Comparison of ENCODE assay signal across 8 cellular contexts in genomic region chr11:63738720-63739360, GRCh38. TPM values are rescaled to one million over a fixed set of nuclear protein-coding genes. Genes with fewer than 3 reads are reported as not detected.
DNase-seq lines count a peak whose midpoint lies in the region; ATAC-seq and TF ChIP-seq lines count a peak whose summit lies in the region.

No MANE protein-coding gene starts in this region.

- TF ChIP-seq RAD21 in IMR-90 (IDR thresholded peaks at IDR 0.05; ENCODE audit: low read length): peak; percentile 79

- no peaks in the 10 kb centered on the region for H3K27me3 Mint-ChIP-seq in activated T-cell treated with anti-CD3 and anti-CD28 coated beads, Interleukin-2, amount 50 U/mL, for 24 hours

- H3K27ac ChIP-seq in IMR-90 (ENCODE audit: insufficient read depth, low read length): no peak overlapping the region
- no peak overlapping the region for H3K27ac ChIP-seq in PC-3 (ENCODE audit: low read length)
- H3K27ac ChIP-seq in osteoblast (ENCODE audit: low read depth, low read length): no peak overlapping the region
- H3K27ac ChIP-seq in tibial artery: peak overlapping the region in 1 of 2 donors; percentile 10

- H2BK120ac ChIP-seq in IMR-90 (ENCODE audit: low read depth, low read length): no peak overlapping the region

- no peaks in the 10 kb centered on the region for H3K9me2 ChIP-seq in PC-3 (replicated peaks; ENCODE audit: low read length)

- DNase-seq in COR-L47 (lab: John Stamatoyannopoulos, UW) (peak; percentile 31), IMR-90 (peak; percentile 84), PC-3 (peak; percentile 96), fibroblast of mammary gland (ENCODE audit: low read depth) (peak; percentile 85), osteoblast (ENCODE audit: insufficient read length, low spot score, missing footprints) (peak; percentile 47), tibial artery (peak; percentile 76 to 92)
- DNase-seq in activated T-cell treated with anti-CD3 and anti-CD28 coated beads, Interleukin-2, amount 50 U/mL, for 24 hours: peak; percentile 73

- no peak overlapping the region for H2AFZ ChIP-seq in IMR-90 (replicated peaks; ENCODE audit: low read length, poor library complexity)
- H2AFZ ChIP-seq in PC-3 (ENCODE audit: low read length): peak overlapping the region; percentile 9; the same call in 1 of the 2 replicates
- H2AFZ ChIP-seq in osteoblast (ENCODE audit: low read length): no peak overlapping the region

- TF ChIP-seq CTCF in IMR-90 (conservative IDR thresholded peaks at IDR 0.05; ENCODE audit: low read depth, low read length): peak; percentile 91
- TF ChIP-seq CTCF in PC-3 (conservative IDR thresholded peaks at IDR 0.05; ENCODE audit: low read depth, low read length): peak; percentile 85
- TF ChIP-seq CTCF in fibroblast of mammary gland (conservative IDR thresholded peaks at IDR 0.05; ENCODE audit: control insufficient read depth, insufficient read depth, low read depth, low read length): peak; percentile 95
- TF ChIP-seq CTCF in osteoblast (IDR thresholded peaks at IDR 0.05; ENCODE audit: extremely low read depth, low read depth, low read length): peak; percentile 94
- TF ChIP-seq CTCF in tibial artery (IDR thresholded peaks at IDR 0.05): peak; percentile 71 to 95

- H3K9ac ChIP-seq in IMR-90 (ENCODE audit: low read depth, low read length) (no peak overlapping the region), PC-3 (ENCODE audit: low read length) (no peak overlapping the region)

- peak; percentile 97 for ATAC-seq in IMR-90 (ENCODE audit: low read depth)
- peak; percentile 73 for ATAC-seq in PC-3
- no peak for ATAC-seq in GM21576 (IDR thresholded peaks at IDR 0.05; ENCODE audit: unreplicated experiment)

- no peak overlapping the region for H2AK9ac ChIP-seq in IMR-90 (replicated peaks; ENCODE audit: low read depth, low read length, poor library complexity)

- dilution Hi-C loops in IMR-90 (cut with HindIII; ENCODE audit: low sequenced_read_pairs, unreplicated experiment): no loop called here

- H3K4me2 ChIP-seq in IMR-90 (ENCODE audit: low read depth, low read length) (peak overlapping the region; percentile 43; the same call in 1 of the 2 replicates), PC-3 (ENCODE audit: low read length) (peak overlapping the region; percentile 39), osteoblast (ENCODE audit: insufficient read depth, low read length) (peak overlapping the region; percentile 33)

- no peak overlapping the region for H2BK15ac ChIP-seq in IMR-90 (ENCODE audit: low read depth, low read length)

- H3K4me1 Mint-ChIP-seq in activated T-cell treated with anti-CD3 and anti-CD28 coated beads, Interleukin-2, amount 50 U/mL, for 24 hours (ENCODE audit: low read depth): peaks cover 3% of the 10 kb centered on the region

- H3F3A ChIP-seq in PC-3 (ENCODE audit: low read length, unreplicated experiment): no peaks in the 10 kb centered on the region

- H3K9me3 ChIP-seq in IMR-90 (ENCODE audit: control insufficient read depth, insufficient read depth, low read length): no peaks in the 10 kb centered on the region
- H3K9me3 ChIP-seq in PC-3 (ENCODE audit: low read length): no peaks in the 10 kb centered on the region
- H3K9me3 ChIP-seq in osteoblast (ENCODE audit: low read depth, low read length): no peaks in the 10 kb centered on the region
- no peaks in the 10 kb centered on the region for H3K9me3 ChIP-seq in tibial artery

- H3K4me3 ChIP-seq in IMR-90 (ENCODE audit: insufficient read depth, low read depth, low read length): no peak overlapping the region
- no peak overlapping the region for H3K4me3 ChIP-seq in PC-3 (ENCODE audit: low read length)
- H3K4me3 ChIP-seq in fibroblast of mammary gland (ENCODE audit: control insufficient read depth, low read depth, low read length): no peak overlapping the region
- no peak overlapping the region for H3K4me3 ChIP-seq in osteoblast (ENCODE audit: insufficient read depth, low read length)
- no peak overlapping the region for H3K4me3 ChIP-seq in tibial artery

- no peak overlapping the region for H2AK5ac ChIP-seq in IMR-90 (ENCODE audit: low read depth, low read length)

- H3K9me3 Mint-ChIP-seq in activated T-cell treated with anti-CD3 and anti-CD28 coated beads, Interleukin-2, amount 50 U/mL, for 24 hours: no peaks in the 10 kb centered on the region

- no peak overlapping the region for H3K14ac ChIP-seq in IMR-90 (replicated peaks; ENCODE audit: low read depth, low read length)

- intact Hi-C loops in IMR-90 (cut with micrococcal nuclease): loop anchor here (1.0 to 2.0 kb wide), 3 partner anchors 58 to 260 kb away; partner anchors contain the start of gene RTN3
- intact Hi-C loops in PC-3 (cut with micrococcal nuclease): loop anchor here (1.0 to 5.0 kb wide), 4 partner anchors 56 to 262 kb away; no protein-coding TSS in a partner anchor
- intact Hi-C loops in tibial artery (cut with DNase I; ENCODE audit: low total_unique reads): loop anchor here (5.0 to 10.0 kb wide), 3 partner anchors 54 to 257 kb away; partner anchors contain the start of gene RTN3

- BruUV-seq in IMR-90 (replicated peaks; lab: Mats Ljungman, UMichigan) (no TSS peak), PC-3 (replicated peaks; lab: Mats Ljungman, UMichigan) (no TSS peak)

- H3K56ac ChIP-seq in IMR-90 (ENCODE audit: extremely low read depth, insufficient read depth, low read length): no peak overlapping the region

- no peaks in the 10 kb centered on the region for H3K36me3 ChIP-seq in IMR-90 (ENCODE audit: control insufficient read depth, insufficient read depth, low read length)
- H3K36me3 ChIP-seq in PC-3 (ENCODE audit: low read depth, low read length): no peaks in the 10 kb centered on the region
- H3K36me3 ChIP-seq in osteoblast (ENCODE audit: insufficient read depth, low read length): no peaks in the 10 kb centered on the region
- H3K36me3 ChIP-seq in tibial artery: no peaks in the 10 kb centered on the region

- no peak overlapping the region for H4K8ac ChIP-seq in IMR-90 (ENCODE audit: low read depth in 2 of 2, low read length in 2 of 2)

- WGBS in IMR-90 (ENCODE audit: extremely low coverage in 2 of 2, insufficient read length in 1 of 2), 2 experiments: 10% methylated on average over 2 of the region's 8 CpGs; no CpG with 5 or more reads in 1 of the 2 experiments

- H3K4me3 Mint-ChIP-seq in activated T-cell treated with anti-CD3 and anti-CD28 coated beads, Interleukin-2, amount 50 U/mL, for 24 hours: no peak overlapping the region

- no peak overlapping the region for H4K91ac ChIP-seq in IMR-90 (ENCODE audit: insufficient read depth, low read depth, low read length)

- no peak overlapping the region for H3K18ac ChIP-seq in IMR-90 (ENCODE audit: low read depth, low read length)

- no peaks in the 10 kb centered on the region for H3K36me3 Mint-ChIP-seq in activated T-cell treated with anti-CD3 and anti-CD28 coated beads, Interleukin-2, amount 50 U/mL, for 24 hours (ENCODE audit: low read depth)

- H3K79me1 ChIP-seq in IMR-90 (ENCODE audit: low read depth in 1 of 2, low read length in 2 of 2): peaks cover 23 to 38% of the 10 kb centered on the region in 2 experiments

- no peak overlapping the region for H3K23ac ChIP-seq in IMR-90 (ENCODE audit: low read depth, low read length)

- in situ Hi-C loops in IMR-90 (cut with MboI; ENCODE audit: low sequenced_read_pairs): loop anchor here (5.0 kb wide), 1 partner anchor 262 kb away; no protein-coding TSS in a partner anchor

- no peaks in the 10 kb centered on the region for H3K9me1 ChIP-seq in IMR-90 (ENCODE audit: insufficient read depth, low read length)

- H3K27ac Mint-ChIP-seq in activated T-cell treated with anti-CD3 and anti-CD28 coated beads, Interleukin-2, amount 50 U/mL, for 24 hours: no peak overlapping the region

- H4K20me1 ChIP-seq in IMR-90 (ENCODE audit: insufficient read depth, low read length) (no peaks in the 10 kb centered on the region), PC-3 (ENCODE audit: low read length) (0 out of 2 replicates have a peak, but pooled peaks cover 5% of the 10 kb centered on the region), osteoblast (ENCODE audit: insufficient read depth, low read length) (peaks cover 6% of the 10 kb centered on the region)

- no peak overlapping the region for H2BK5ac ChIP-seq in IMR-90 (ENCODE audit: low read depth, low read length, poor library complexity, severe bottlenecking)

- no peak overlapping the region for H4K5ac ChIP-seq in IMR-90 (ENCODE audit: low read depth, low read length)

- H3K4ac ChIP-seq in IMR-90 (ENCODE audit: low read depth, low read length): no peak overlapping the region

- CTCF ChIA-PET in IMR-90 (lab: Yijun Ruan, JAX): interaction anchor here (0.6 to 1.2 kb wide), 10 partner anchors 8 to 260 kb away, joined by 3 to 6 read pairs (median 3); partner anchors contain the start of gene ATL3
- CTCF ChIA-PET in PC-3 (lab: Charles Lee): interaction anchor here (0.5 to 1.0 kb wide), 3 partner anchors 14 to 141 kb away, joined by 4 to 26 read pairs (median 4); no protein-coding TSS in a partner anchor

- H3K27me3 ChIP-seq in IMR-90 (ENCODE audit: control insufficient read depth, insufficient read depth, low read length) (no peaks in the 10 kb centered on the region), PC-3 (ENCODE audit: low read length) (no peaks in the 10 kb centered on the region), osteoblast (ENCODE audit: insufficient read depth, low read length) (no peaks in the 10 kb centered on the region), tibial artery (no peaks in the 10 kb centered on the region)

- TF ChIP-seq POLR2A in IMR-90 (IDR thresholded peaks at IDR 0.05; ENCODE audit: low read depth, low read length): no peak

- H3K79me2 ChIP-seq in PC-3 (ENCODE audit: low read length) (no peaks in the 10 kb centered on the region), osteoblast (ENCODE audit: insufficient read depth, low read length) (peaks cover 22% of the 10 kb centered on the region)

- no peak overlapping the region for H2BK20ac ChIP-seq in IMR-90 (ENCODE audit: low read depth, low read length)

- POLR2A ChIA-PET in IMR-90 (lab: Charles Lee; ENCODE audit: unreplicated experiment): no interaction called here
- POLR2A ChIA-PET in PC-3 (lab: Charles Lee; ENCODE audit: unreplicated experiment): no interaction called here

- no peaks in the 10 kb centered on the region for H3K4me1 ChIP-seq in IMR-90 (ENCODE audit: control insufficient read depth, insufficient read depth, low read length)
- no peaks in the 10 kb centered on the region for H3K4me1 ChIP-seq in PC-3 (ENCODE audit: insufficient read depth, low read length)
- H3K4me1 ChIP-seq in osteoblast (ENCODE audit: insufficient read depth, low read length): no peaks in the 10 kb centered on the region
- H3K4me1 ChIP-seq in tibial artery: peaks cover 0 to 4% (median 0%) of the 10 kb centered on the region in 4 donors

RNA-seq across cellular contexts. Expression of gene ZFTA, which starts 29.7 kb away (rescaled TPM):
- 5.4 and 7.2 TPM in 2 replicates for total RNA-seq in IMR-90 (2012; rRNA removed)
- 8.1 and 8.8 TPM in 2 replicates for polyA plus RNA-seq in IMR-90 (2012; rRNA removed)
- polyA plus RNA-seq in IMR-90 (2012; cell fraction: cytosol; rRNA removed): 8.8 and 10.1 TPM in 2 replicates
- 17.0 and 22.1 TPM in 2 replicates for polyA plus RNA-seq in IMR-90 (2012; cell fraction: nucleus; rRNA removed; ENCODE audit: low replicate concordance)
- 15.1 and 29.5 TPM in 2 replicates for total RNA-seq in PC-3 (2014; rRNA removed)
- total RNA-seq in osteoblast: 14.5 and 15.3 TPM in 2 replicates

RNA-seq across cellular contexts. Expression of gene RTN3, which starts 57.5 kb away (rescaled TPM):
- total RNA-seq in IMR-90 (2012; rRNA removed): 31.2 and 42.5 TPM in 2 replicates
- polyA plus RNA-seq in IMR-90 (2012; rRNA removed): 56.2 and 64.6 TPM in 2 replicates
- polyA plus RNA-seq in IMR-90 (2012; cell fraction: cytosol; rRNA removed): 19.4 and 71.2 TPM in 2 replicates
- polyA plus RNA-seq in IMR-90 (2012; cell fraction: nucleus; rRNA removed; ENCODE audit: low replicate concordance): 27.1 and 31.9 TPM in 2 replicates
- 100 and 133 TPM in 2 replicates for total RNA-seq in PC-3 (2014; rRNA removed)
- 101 and 108 TPM in 2 replicates for total RNA-seq in osteoblast

Comparison
In these comparisons a context has a peak if more than half of its experiments do, and no peak if none do; other contexts are left out.
1. DNase-seq: peak in every context shown above with its lines; median percentile 96 in PC-3; 85 in fibroblast of mammary gland; 84 in IMR-90; 84 in tibial artery; 73 in activated T-cell treated with anti-CD3 and anti-CD28 coated beads, Interleukin-2, amount 50 U/mL, for 24 hours; 47 in osteoblast; 31 in COR-L47.